ENCODE assay signal across 11 cellular contexts in genomic region chr11:76738618-76739220, GRCh38. TPM values are rescaled to one million over a fixed set of nuclear protein-coding genes. Genes with fewer than 3 reads are reported as not detected.
"Had no signal": no experiment of that assay in that cellular context is flagged by ENCODE, and none has a peak within 500 bp of the region (broad histone marks: within the 10 kb centered on the region; RNA-seq: fewer than 3 reads in every experiment).

No MANE protein-coding gene starts in this region.

- DNase-seq: activated T-cell treated with anti-CD3 and anti-CD28 coated beads, Interleukin-2, amount 50 U/mL, for 1 hour; dorsolateral prefrontal cortex; retina; stimulated activated CD4-positive, alpha-beta T cell treated with anti-CD3 and anti-CD28 coated beads, Interleukin-4, amount 100 ng/mL, for 24 hours; stimulated activated naive CD4-positive, alpha-beta T cell treated with Interleukin-2 at 50 U/mL for 16 hours; T-helper 9 cell; tibial artery had no signal

- H3K36me3 ChIP-seq: ascending aorta, tibial artery had no signal

- H3K27me3 ChIP-seq: ascending aorta, dorsolateral prefrontal cortex, tibial artery had no signal

- ATAC-seq: activated naive CD4-positive, alpha-beta T cell treated with anti-CD3 and anti-CD28 coated beads, Interleukin-2, amount 50 U/mL, for 72 hours; natural killer cell treated with Interleukin-12 subunit alpha and Interleukin-12 subunit beta and Interleukin-15 and Interleukin-18, amount 100 ng/mL, for 72 hours had no signal

- H3K4me3 ChIP-seq: ascending aorta, dorsolateral prefrontal cortex, tibial artery had no signal

- H3K4me1 ChIP-seq: ascending aorta, tibial artery had no signal

- H3K27ac ChIP-seq: ascending aorta, dorsolateral prefrontal cortex, epithelial cell of prostate, tibial artery had no signal

- H3K9me3 ChIP-seq: ascending aorta, tibial artery had no signal

RNA-seq across cellular contexts. Expression of gene TSKU, which starts 44.4 kb away (rescaled TPM):
- total RNA-seq: natural killer cell treated with Interleukin-12 subunit alpha and Interleukin-12 subunit beta and Interleukin-15 and Interleukin-18, amount 100 ng/mL, for 72 hours had no signal
